Comparison of ENCODE assay signal across 8 cellular contexts in genomic region chr12:46071769-46072624, GRCh38.
DNase-seq lines count a peak whose midpoint lies in the region; ATAC-seq and TF ChIP-seq lines count a peak whose summit lies in the region.

No MANE protein-coding gene starts in this region.

- ATAC-seq in SK-N-SH treated with all-trans-retinoic acid at 6 μM for 48 hours = peak; percentile 97
- ATAC-seq in activated naive CD4-positive, alpha-beta T cell treated with anti-CD3 and anti-CD28 coated beads, Interleukin-2, amount 50 U/mL, for 72 hours = peak; percentile 88 to 95

- TF ChIP-seq CTCF in GM12864 (IDR thresholded peaks at IDR 0.05; ENCODE audit: low read depth, low read length, missing control alignments) = peak; percentile 100
- peak; percentile 100 for TF ChIP-seq CTCF in cardiac muscle cell (IDR thresholded peaks at IDR 0.05; ENCODE audit: low read depth, low read length)

- no peaks in the 10 kb centered on the region for H3K36me3 ChIP-seq in cardiac muscle cell

- POLR2A ChIA-PET in HEK293T (lab: Yijun Ruan, JAX) = interaction anchor here (1.7 kb wide), 1 partner anchor 81 kb away, joined by 4 read pairs; no protein-coding TSS in a partner anchor

- H3K9me3 Mint-ChIP-seq in activated naive CD4-positive, alpha-beta T cell treated with anti-CD3 and anti-CD28 coated beads, Interleukin-2, amount 50 U/mL, for 72 hours = peaks cover 0 to 4% of the 10 kb centered on the region in 2 donors

- DNase-seq in GM12864 (ENCODE audit: low read depth) = peak; percentile 45
- peak; percentile 81 for DNase-seq in HEK293T (ENCODE audit: extremely low spot score)
- peak; percentile 91 for DNase-seq in NAMALWA (ENCODE audit: low spot score)
- DNase-seq in activated naive CD4-positive, alpha-beta T cell treated with anti-CD3 and anti-CD28 coated beads, Interleukin-2, amount 50 U/mL, for 72 hours (ENCODE audit: low spot score in 2 of 2) = peak; percentile 64 to 69
- peak; percentile 73 to 86 for DNase-seq in cardiac muscle cell (ENCODE audit: low read depth in 1 of 2, low spot score in 1 of 2)
- peak; percentile 42 for DNase-seq in putamen (ENCODE audit: low spot score)
- DNase-seq in cortex of kidney (lab: John Stamatoyannopoulos, UW) = no peak

- CTCF ChIA-PET in HEK293T (lab: Yijun Ruan, JAX) = interaction anchor here (0.9 to 3.3 kb wide), 2 partner anchors 53 to 81 kb away, joined by 4 to 18 read pairs; partner anchors contain the start of gene SCAF11

- peak overlapping the region; percentile 22 to 78 for H3K27ac Mint-ChIP-seq in activated naive CD4-positive, alpha-beta T cell treated with anti-CD3 and anti-CD28 coated beads, Interleukin-2, amount 50 U/mL, for 72 hours

- H3K4me3 ChIP-seq in GM12864 (ENCODE audit: low read depth, low read length) (no peak overlapping the region), cardiac muscle cell (no peak overlapping the region)

- H3K27me3 ChIP-seq in cardiac muscle cell = no peaks in the 10 kb centered on the region

- H3K36me3 Mint-ChIP-seq in activated naive CD4-positive, alpha-beta T cell treated with anti-CD3 and anti-CD28 coated beads, Interleukin-2, amount 50 U/mL, for 72 hours = peaks cover 0 to 8% of the 10 kb centered on the region in 2 donors

- H3K9me3 ChIP-seq in cardiac muscle cell (ENCODE audit: low read depth) = no peaks in the 10 kb centered on the region

- H3K4me1 ChIP-seq in cardiac muscle cell (ENCODE audit: low read depth) = no peaks in the 10 kb centered on the region

- H3K27ac ChIP-seq in cardiac muscle cell = peak overlapping the region; percentile 54

TF ChIP-seq in HEK293T, 16 proteins besides CTCF, POLR2A, EP300 and RAD21:
- TF ChIP-seq ZNF384 (IDR thresholded peaks at IDR 0.05) (no peak), ELF4 (IDR thresholded peaks at IDR 0.05) (no peak), PKNOX1 (IDR thresholded peaks at IDR 0.05) (no peak), NFRKB (IDR thresholded peaks at IDR 0.05) (no peak), SUZ12 (IDR thresholded peaks at IDR 0.05) (no peak), FOXA1 (IDR thresholded peaks at IDR 0.05) (no peak), HDGF (IDR thresholded peaks at IDR 0.05; ENCODE audit: borderline replicate concordance) (no peak), FOXM1 (IDR thresholded peaks at IDR 0.05; ENCODE audit: borderline replicate concordance) (no peak), FOXK2 (IDR thresholded peaks at IDR 0.05) (no peak), SP1 (IDR thresholded peaks at IDR 0.05) (no peak), CTBP1 (IDR thresholded peaks at IDR 0.05; ENCODE audit: borderline replicate concordance) (no peak), BHLHE40 (IDR thresholded peaks at IDR 0.05; ENCODE audit: borderline replicate concordance) (no peak), ARNT (IDR thresholded peaks at IDR 0.05) (no peak), L3MBTL2 (conservative IDR thresholded peaks at IDR 0.05) (no peak), LEF1 (IDR thresholded peaks at IDR 0.05; ENCODE audit: borderline replicate concordance) (no peak), TARDBP (IDR thresholded peaks at IDR 0.05) (no peak)

TF ChIP-seq in SK-N-SH treated with all-trans-retinoic acid at 6 μM for 48 hours, 23 proteins besides CTCF, POLR2A, EP300 and RAD21:
- TF ChIP-seq GLIS3 (CRISPR knock-in tag; IDR thresholded peaks at IDR 0.05) (no peak), ZFP3 (CRISPR knock-in tag; IDR thresholded peaks at IDR 0.05) (no peak), CSDC2 (CRISPR knock-in tag; IDR thresholded peaks at IDR 0.05) (no peak), SNAI2 (CRISPR knock-in tag; IDR thresholded peaks at IDR 0.05) (no peak), OSR1 (CRISPR knock-in tag; IDR thresholded peaks at IDR 0.05) (no peak), ZFP30 (CRISPR knock-in tag; IDR thresholded peaks at IDR 0.05) (no peak)
